In genomic region chr3:52723935-52724334, GRCh38 we compare ENCODE assay signal across 33 cellular contexts.
"Had no signal": no experiment of that assay in that cellular context is flagged by ENCODE, and none has a peak within 500 bp of the region (broad histone marks: within the 10 kb centered on the region; RNA-seq: fewer than 3 reads in every experiment).

No MANE protein-coding gene starts in this region.

- H3K4me1 Mint-ChIP-seq: mesothelial cell of epicardium, nephron progenitor cell, neural progenitor cell had no signal

- H3K9ac ChIP-seq: neural progenitor cell had no signal

- DNase-seq: hippocampal formation; kidney glomerular epithelial cell; left cardiac atrium; left ventricle myocardium superior; lower lobe of right lung; mammary epithelial cell; mesenchymal stem cell; naive B cell; natural killer cell; nephron progenitor cell; occipital lobe; ovary; right lobe of liver; stimulated activated CD4-positive, alpha-beta T cell treated with anti-CD3 and anti-CD28 coated beads, Interleukin-1b, Interleukin-23, amount 100 ng/mL, for 48 hours; stimulated activated CD4-positive, alpha-beta T cell treated with anti-CD3 and anti-CD28 coated beads, Interleukin-2, amount 100 ng/mL, for 48 hours; stimulated activated CD4-positive, alpha-beta T cell treated with anti-CD3 and anti-CD28 coated beads, Interleukin-4, amount 100 ng/mL, for 4 hours; stimulated activated CD8-positive, alpha-beta memory T cell treated with anti-CD3 and anti-CD28 coated beads, Interleukin-4, amount 100 ng/mL, for 48 hours; stimulated activated naive CD4-positive, alpha-beta T cell treated with Interleukin-2 at 50 U/mL for 16 hours; stimulated activated naive CD8-positive, alpha-beta T cell treated with anti-CD3 and anti-CD28 coated beads, Interleukin-15, amount 100 ng/mL, for 72 hours; substantia nigra; testis; thyroid gland; transverse colon; upper lobe of right lung had no signal

- H3K36me3 Mint-ChIP-seq: natural killer cell had no signal

- H3K27me3 ChIP-seq: neural progenitor cell, neutrophil, ovary, right atrium auricular region, right lobe of liver, testis, thyroid gland, transverse colon, upper lobe of right lung had no signal

- H3K36me3 ChIP-seq: lower lobe of right lung, neural progenitor cell, neutrophil, ovary, thyroid gland, upper lobe of right lung had no signal

- H3K4me1 ChIP-seq: neural progenitor cell, right atrium auricular region, testis, thyroid gland had no signal

- ATAC-seq: left cardiac atrium; left ventricle myocardium superior; lower lobe of right lung; natural killer cell; stimulated activated memory B cell treated with anti-CD40 and anti-IgM and Interleukin-4, amounts not matched to agents 10 μg/mL and 1 μg/mL and 100 μg/mL, for 72 hours; stimulated activated naive CD8-positive, alpha-beta T cell treated with anti-CD3 and anti-CD28 coated beads, Interleukin-15, amount 100 ng/mL, for 72 hours; upper lobe of right lung had no signal

- H3K27ac ChIP-seq: lower lobe of right lung, neural progenitor cell, neutrophil, ovary, right atrium auricular region, testis, thyroid gland, transverse colon, upper lobe of right lung had no signal

- H3K27me3 Mint-ChIP-seq: naive B cell; progenitor cell of endocrine pancreas; stimulated activated memory B cell treated with anti-CD40 and anti-IgM and Interleukin-4, amounts not matched to agents 10 μg/mL and 1 μg/mL and 100 μg/mL, for 72 hours; stimulated activated naive CD8-positive, alpha-beta T cell treated with anti-CD3 and anti-CD28 coated beads, Interleukin-15, amount 100 ng/mL, for 72 hours had no signal

- H3K4me3 Mint-ChIP-seq: mesothelial cell of epicardium; natural killer cell; nephron progenitor cell; neural progenitor cell; stimulated activated memory B cell treated with anti-CD40 and anti-IgM and Interleukin-4, amounts not matched to agents 10 μg/mL and 1 μg/mL and 100 μg/mL, for 72 hours; stimulated activated naive CD8-positive, alpha-beta T cell treated with anti-CD3 and anti-CD28 coated beads, Interleukin-15, amount 100 ng/mL, for 72 hours had no signal

- H3K4me3 ChIP-seq: lower lobe of right lung, neural progenitor cell, ovary, right atrium auricular region, right lobe of liver, smooth muscle cell, testis, thyroid gland, transverse colon, upper lobe of right lung had no signal

- H2AFZ ChIP-seq: neural progenitor cell had no signal

- FAIRE-seq: keratinocyte, urothelium cell line had no signal

- H3K9me3 ChIP-seq: ovary, right lobe of liver, testis, thyroid gland, transverse colon, upper lobe of right lung had no signal

- H3K4me2 ChIP-seq: neural progenitor cell, smooth muscle cell had no signal

- H3K27ac Mint-ChIP-seq: mesothelial cell of epicardium; natural killer cell; neural progenitor cell; progenitor cell of endocrine pancreas; stimulated activated memory B cell treated with anti-CD40 and anti-IgM and Interleukin-4, amounts not matched to agents 10 μg/mL and 1 μg/mL and 100 μg/mL, for 72 hours; stimulated activated naive CD8-positive, alpha-beta T cell treated with anti-CD3 and anti-CD28 coated beads, Interleukin-15, amount 100 ng/mL, for 72 hours had no signal
